Comparison of ENCODE assay signal across 3 cellular contexts in genomic region chr12:111244673-111245072, GRCh38.
"Had no signal": no experiment of that assay in that cellular context is flagged by ENCODE, and none has a peak within 500 bp of the region (broad histone marks: within the 10 kb centered on the region; RNA-seq: fewer than 3 reads in every experiment).

No MANE protein-coding gene starts in this region.

- H3K4me3 ChIP-seq: GM12878 had no signal

- DNase-seq: GDM1, GF-D8 had no signal

- ATAC-seq: GM12878 had no signal
